In the genomic region with DNA sequence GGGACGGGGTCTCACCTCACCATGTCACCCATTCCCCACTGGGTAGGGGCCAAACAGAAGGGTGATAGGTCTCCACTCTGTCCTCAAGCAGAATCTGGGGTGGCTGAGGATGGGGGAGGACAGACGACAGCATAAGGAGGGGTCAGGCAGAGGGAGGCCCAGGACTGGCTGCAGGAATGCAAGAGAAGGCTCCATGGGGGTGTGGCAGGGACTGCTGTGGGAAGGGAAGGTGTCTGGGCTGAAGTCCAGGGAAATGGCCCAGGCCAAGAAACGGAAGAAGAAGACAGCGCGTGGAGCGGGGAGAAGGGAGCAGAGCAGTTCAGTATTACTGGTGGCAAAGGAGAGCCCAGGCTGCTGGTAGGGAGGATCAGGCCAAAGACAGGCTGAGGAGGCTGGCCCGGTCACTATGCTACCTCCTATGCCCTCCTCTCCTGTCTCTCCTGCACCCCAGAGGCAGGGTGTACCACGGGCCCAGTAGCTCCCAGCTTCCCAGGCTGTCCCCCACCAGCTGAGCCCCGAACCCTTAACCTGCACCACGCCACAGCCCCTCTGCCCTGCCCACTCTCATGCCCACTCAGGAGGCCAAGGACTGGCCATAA, we compare ENCODE assay signal across 18 cellular contexts.
DNase-seq lines count a peak whose midpoint lies in the region; ATAC-seq, FAIRE-seq and TF ChIP-seq lines count a peak whose summit lies in the region.
"Had no signal": no experiment of that assay in that cellular context is flagged by ENCODE, and none has a peak within 500 bp of the region (broad histone marks: within the 10 kb centered on the region; RNA-seq: fewer than 3 reads in every experiment).

No MANE protein-coding gene starts in this region.

- no peaks in the 10 kb centered on the region for H3K9me3 Mint-ChIP-seq in activated CD8-positive, alpha-beta T cell treated with anti-CD3 and anti-CD28 coated beads for 36 hours
- H3K9me3 Mint-ChIP-seq: activated naive CD4-positive, alpha-beta T cell treated with anti-CD3 and anti-CD28 coated beads, Interleukin-2, amount 50 U/mL, for 24 hours; effector memory CD8-positive, alpha-beta T cell; mesothelial cell of epicardium had no signal

- H3K79me2 ChIP-seq in K562 (ENCODE audit: control insufficient read depth, insufficient read depth, low read length): peaks cover 72% of the 10 kb centered on the region

- TF ChIP-seq EP300 in K562 (IDR thresholded peaks at IDR 0.05; ENCODE audit: low read length) (no peak), sigmoid colon (IDR thresholded peaks at IDR 0.05) (no peak), gastroesophageal sphincter (IDR thresholded peaks at IDR 0.05) (no peak)

- peaks cover 14% of the 10 kb centered on the region; the same call in 1 of the 3 replicates for H3K36me3 ChIP-seq in K562 (ENCODE audit: control insufficient read depth, insufficient read depth, low read length)
- H3K36me3 ChIP-seq in sigmoid colon: peaks cover 0 to 5% (median 0%) of the 10 kb centered on the region in 4 donors
- H3K36me3 ChIP-seq in gastroesophageal sphincter: peaks cover 0 to 5% of the 10 kb centered on the region in 2 donors
- H3K36me3 ChIP-seq: SJCRH30 had no signal

- no peak overlapping the region for H3K27ac ChIP-seq in K562 (ENCODE audit: extremely low read depth, low read depth, low read length)
- no peak overlapping the region for H3K27ac ChIP-seq in right cardiac atrium (ENCODE audit: low read length)
- peak overlapping the region in 3 of 4 donors; percentile 54 to 66 (median 65) for H3K27ac ChIP-seq in sigmoid colon
- H3K27ac ChIP-seq in gastroesophageal sphincter: peak overlapping the region in 1 of 4 donors; percentile 43
- H3K27ac ChIP-seq: SJCRH30 had no signal

- H3K27me3 ChIP-seq in K562 (ENCODE audit: control insufficient read depth in 2 of 2, insufficient read depth in 2 of 2, low read length in 2 of 2) (no peaks in the 10 kb centered on the region), right cardiac atrium (ENCODE audit: control insufficient read depth, insufficient read depth) (no peaks in the 10 kb centered on the region), sigmoid colon (no peaks in the 10 kb centered on the region), gastroesophageal sphincter (no peaks in the 10 kb centered on the region)

- no peak overlapping the region for H3K4me2 ChIP-seq in K562 (ENCODE audit: insufficient read depth, low read length)

- H3K9me3 ChIP-seq in K562 (replicated peaks; ENCODE audit: control insufficient read depth, insufficient read depth, low read depth, low read length) (no peaks in the 10 kb centered on the region), right cardiac atrium (ENCODE audit: control insufficient read depth, low read length) (no peaks in the 10 kb centered on the region), sigmoid colon (no peaks in the 10 kb centered on the region), gastroesophageal sphincter (no peaks in the 10 kb centered on the region)
- H3K9me3 ChIP-seq: SJCRH30 had no signal

- no peaks in the 10 kb centered on the region for H3K9me1 ChIP-seq in K562 (ENCODE audit: control insufficient read depth, insufficient read depth, low read length)

- ATAC-seq in K562 (peak; percentile 20; the same call in 2 of the 3 replicates), right cardiac atrium (peak; percentile 60 to 75), gastroesophageal sphincter (no peak)
- no peak for ATAC-seq in activated CD8-positive, alpha-beta T cell treated with anti-CD3 and anti-CD28 coated beads for 36 hours
- ATAC-seq: effector memory CD8-positive, alpha-beta T cell had no signal

- no peak overlapping the region for H2AFZ ChIP-seq in K562 (ENCODE audit: low read depth, low read length)

- no peak overlapping the region for H3K4me3 Mint-ChIP-seq in activated CD8-positive, alpha-beta T cell treated with anti-CD3 and anti-CD28 coated beads for 36 hours
- H3K4me3 Mint-ChIP-seq: activated naive CD4-positive, alpha-beta T cell treated with anti-CD3 and anti-CD28 coated beads, Interleukin-2, amount 50 U/mL, for 24 hours; B cell; effector memory CD8-positive, alpha-beta T cell; mesothelial cell of epicardium had no signal

- peak; percentile 51 for DNase-seq in G401 (ENCODE audit: low spot score)
- no peak for DNase-seq in K562 (ENCODE audit: extremely low read depth in 1 of 4, low spot score in 3 of 4)
- peak; percentile 40 to 74 (median 70) for DNase-seq in right cardiac atrium
- DNase-seq in sigmoid colon: no peak
- DNase-seq in activated CD4-positive, alpha-beta T cell treated with anti-CD3 and anti-CD28 coated beads, Interleukin-2, amount 50 U/mL, for 1 hour: no peak
- DNase-seq in activated CD8-positive, alpha-beta T cell treated with anti-CD3 and anti-CD28 coated beads for 36 hours: no peak
- no peak for DNase-seq in NCI-H1092 treated with DMSO at 0.1 percent for 48 hours (lab: John Stamatoyannopoulos, UW)
- DNase-seq: effector memory CD8-positive, alpha-beta T cell; foreskin fibroblast; NCI-H1694 treated with DMSO at 0.1 percent for 48 hours; NCI-H345; SJCRH30; T1000 had no signal

- TF ChIP-seq RAD21 in K562 (CRISPR knock-in tag; conservative IDR thresholded peaks at IDR 0.05 in 1 of 2, IDR thresholded peaks at IDR 0.05 in 1 of 2): no peak

- H3K9ac ChIP-seq in K562 (ENCODE audit: insufficient read depth in 1 of 2, low read depth in 2 of 2, low read length in 2 of 2): peak overlapping the region in 1 of 2 experiments; percentile 79; a peak in 2 of 4 replicates

- H3K36me3 Mint-ChIP-seq in activated CD8-positive, alpha-beta T cell treated with anti-CD3 and anti-CD28 coated beads for 36 hours (ENCODE audit: low read depth): no peaks in the 10 kb centered on the region
- H3K36me3 Mint-ChIP-seq: activated naive CD4-positive, alpha-beta T cell treated with anti-CD3 and anti-CD28 coated beads, Interleukin-2, amount 50 U/mL, for 24 hours; mesothelial cell of epicardium had no signal

- H3K27ac Mint-ChIP-seq in activated CD8-positive, alpha-beta T cell treated with anti-CD3 and anti-CD28 coated beads for 36 hours: no peak overlapping the region
- H3K27ac Mint-ChIP-seq: activated naive CD4-positive, alpha-beta T cell treated with anti-CD3 and anti-CD28 coated beads, Interleukin-2, amount 50 U/mL, for 24 hours; B cell; effector memory CD8-positive, alpha-beta T cell; mesothelial cell of epicardium had no signal

- H3K27me3 Mint-ChIP-seq in activated CD8-positive, alpha-beta T cell treated with anti-CD3 and anti-CD28 coated beads for 36 hours: no peaks in the 10 kb centered on the region
- H3K27me3 Mint-ChIP-seq: activated naive CD4-positive, alpha-beta T cell treated with anti-CD3 and anti-CD28 coated beads, Interleukin-2, amount 50 U/mL, for 24 hours had no signal

- no peak overlapping the region for H3K4me3 ChIP-seq in K562
- H3K4me3 ChIP-seq in right cardiac atrium (ENCODE audit: low read length): no peak overlapping the region
- no peak overlapping the region for H3K4me3 ChIP-seq in sigmoid colon
- no peak overlapping the region for H3K4me3 ChIP-seq in gastroesophageal sphincter
- H3K4me3 ChIP-seq: SJCRH30 had no signal

- CTCF ChIA-PET in K562 (lab: Yijun Ruan, JAX; ENCODE audit: low intra/inter-chr PET ratio): no interaction called here
- CTCF ChIA-PET in activated CD8-positive, alpha-beta T cell treated with anti-CD3 and anti-CD28 coated beads for 36 hours (lab: Charles Lee): no interaction called here

- peaks cover 46% of the 10 kb centered on the region for H4K20me1 ChIP-seq in K562 (replicated peaks; ENCODE audit: control insufficient read depth, insufficient read depth, low read length)

- BruUV-seq in K562 (replicated peaks; lab: Mats Ljungman, UMichigan): no TSS peak

- intact Hi-C loops in K562 (cut with micrococcal nuclease): no loop called here
- intact Hi-C loops in right cardiac atrium (cut with DNase I): no loop called here
- intact Hi-C loops in sigmoid colon (cut with DNase I): loop anchor here (2.0 kb wide), 1 partner anchor 71 kb away; no protein-coding TSS in a partner anchor
- intact Hi-C loops in activated CD8-positive, alpha-beta T cell treated with anti-CD3 and anti-CD28 coated beads for 36 hours (cut with micrococcal nuclease): no loop called here

- 90% methylated on average over 8 of the region's 10 CpGs for WGBS in K562 (ENCODE audit: insufficient coverage, low coverage, missing lambda C conversion rate)
- WGBS in right cardiac atrium: 54% methylated on average over 10 of the region's 10 CpGs
- WGBS in sigmoid colon, 2 donors: 52 to 75% methylated on average over 10 of the region's 10 CpGs
- 8 to 57% methylated on average over 2 to 6 of the region's 10 CpGs for WGBS in gastroesophageal sphincter (ENCODE audit: low coverage in 1 of 2), 2 donors

- peaks cover 11% of the 10 kb centered on the region for H3K4me1 Mint-ChIP-seq in activated CD8-positive, alpha-beta T cell treated with anti-CD3 and anti-CD28 coated beads for 36 hours (ENCODE audit: low read depth)
- H3K4me1 Mint-ChIP-seq: B cell had no signal

- FAIRE-seq in K562 (lab: Jason Lieb, UNC): no peak
- FAIRE-seq: GM19239 had no signal

- peaks cover 0 to 10% of the 10 kb centered on the region in 2 experiments; a peak in 3 of 5 replicates for H3K4me1 ChIP-seq in K562 (replicated peaks in 1 of 2; ENCODE audit: control insufficient read depth in 2 of 2, insufficient read depth in 2 of 2, low read length in 2 of 2)
- peaks cover 29% of the 10 kb centered on the region for H3K4me1 ChIP-seq in right cardiac atrium (ENCODE audit: control insufficient read depth, insufficient read depth, low read length)
- H3K4me1 ChIP-seq in sigmoid colon: peaks cover 0 to 53% (median 43%) of the 10 kb centered on the region in 4 donors
- H3K4me1 ChIP-seq in gastroesophageal sphincter: peaks cover 0 to 58% (median 10%) of the 10 kb centered on the region in 3 donors
- H3K4me1 ChIP-seq: SJCRH30 had no signal

- TF ChIP-seq CTCF in K562 (IDR thresholded peaks at IDR 0.05 in 2 of 3, conservative IDR thresholded peaks at IDR 0.05 in 1 of 3; ENCODE audit: insufficient read depth in 2 of 3, low read depth in 1 of 3, low read length in 3 of 3) (no peak), sigmoid colon (IDR thresholded peaks at IDR 0.05) (no peak), gastroesophageal sphincter (IDR thresholded peaks at IDR 0.05) (no peak)
- TF ChIP-seq CTCF in activated CD8-positive, alpha-beta T cell treated with anti-CD3 and anti-CD28 coated beads for 36 hours (IDR thresholded peaks at IDR 0.05): no peak

- POLR2A ChIA-PET in K562 (lab: Yijun Ruan, JAX): interaction anchor here (0.6 kb wide), 1 partner anchor 471 kb away, joined by 3 read pairs; no protein-coding TSS in a partner anchor
- POLR2A ChIA-PET in activated CD8-positive, alpha-beta T cell treated with anti-CD3 and anti-CD28 coated beads for 36 hours (lab: Charles Lee): no interaction called here

- TF ChIP-seq POLR2A in K562 (conservative IDR thresholded peaks at IDR 0.05) (no peak), sigmoid colon (IDR thresholded peaks at IDR 0.05) (no peak), gastroesophageal sphincter (IDR thresholded peaks at IDR 0.05) (no peak)

- in situ Hi-C loops in G401 (cut with HindIII; ENCODE audit: low sequenced_read_pairs): no loop called here
- in situ Hi-C loops in K562 (cut with MboI): no loop called here

TF ChIP-seq in K562, 482 proteins besides CTCF, POLR2A, EP300 and RAD21:
- TF ChIP-seq POLR2G (IDR thresholded peaks at IDR 0.05; ENCODE audit: low read depth, low read length): peak; percentile 40; the same call in 1 of the 2 replicates
- no peak for TF ChIP-seq ERF (CRISPR knock-in tag; IDR thresholded peaks at IDR 0.05)

Comparison
In these comparisons a context has a peak if more than half of its experiments do, and no peak if none do; other contexts are left out.
1. DNase-seq: peak in G401 (single experiment) and right cardiac atrium (3 of 3); none in K562 (0 of 4), sigmoid colon (single experiment), activated CD4-positive, alpha-beta T cell treated with anti-CD3 and anti-CD28 coated beads, Interleukin-2, amount 50 U/mL, for 1 hour (single experiment), activated CD8-positive, alpha-beta T cell treated with anti-CD3 and anti-CD28 coated beads for 36 hours (single experiment) and NCI-H1092 treated with DMSO at 0.1 percent for 48 hours (single experiment).
2. ATAC-seq: peak in K562 (single experiment) and right cardiac atrium (2 of 2); none in gastroesophageal sphincter (single experiment) and activated CD8-positive, alpha-beta T cell treated with anti-CD3 and anti-CD28 coated beads for 36 hours (single experiment).
3. H3K27ac ChIP-seq: peak in sigmoid colon (3 of 4); none in K562 (single experiment) and right cardiac atrium (single experiment).